ENCODE assay signal across 8 cellular contexts in genomic region chr12:9039397-9039977, GRCh38. TPM values are rescaled to one million over a fixed set of nuclear protein-coding genes. Genes with fewer than 3 reads are reported as not detected.
DNase-seq lines count a peak whose midpoint lies in the region; ATAC-seq and TF ChIP-seq lines count a peak whose summit lies in the region.

No MANE protein-coding gene starts in this region.

- DNase-seq in DND-41 (peak; percentile 16), NCI-H774 (lab: John Stamatoyannopoulos, UW) (peak; percentile 35), cardiac fibroblast (ENCODE audit: low read depth in 2 of 2) (peak; percentile 60 to 63), left colon (no peak), tibial artery (no peak)
- DNase-seq in activated CD4-positive, alpha-beta memory T cell treated with anti-CD3 and anti-CD28 coated beads for 36 hours = no peak

- TF ChIP-seq CTCF in DND-41 (IDR thresholded peaks at IDR 0.05; ENCODE audit: borderline replicate concordance, extremely low read depth, low read length, poor library complexity, severe bottlenecking) (peak; percentile 84), HEK293 (tag by site-specific recombination; IDR thresholded peaks at IDR 0.05) (peak; percentile 45), cardiac fibroblast (IDR thresholded peaks at IDR 0.05; ENCODE audit: low read depth, low read length) (peak; percentile 73), tibial artery (IDR thresholded peaks at IDR 0.05) (peak; percentile 71 to 77)

- ATAC-seq in DND-41 (ENCODE audit: insufficient read depth, low read depth) (peak; percentile 75), left colon (peak; percentile 57), HG02973 (IDR thresholded peaks at IDR 0.05; ENCODE audit: unreplicated experiment) (no peak)

- H3K9me3 ChIP-seq in DND-41 (ENCODE audit: insufficient read depth, low read length, severe bottlenecking) = no peaks in the 10 kb centered on the region
- no peaks in the 10 kb centered on the region for H3K9me3 ChIP-seq in HEK293 (ENCODE audit: control insufficient read depth, insufficient read depth, low read depth, low read length)
- no peaks in the 10 kb centered on the region for H3K9me3 ChIP-seq in tibial artery

- H3K79me2 ChIP-seq in DND-41 (ENCODE audit: insufficient read depth, low read length) = no peaks in the 10 kb centered on the region

- no peak overlapping the region for H2AFZ ChIP-seq in DND-41 (ENCODE audit: low read depth, low read length)

- H3K9me3 Mint-ChIP-seq in activated CD4-positive, alpha-beta memory T cell treated with anti-CD3 and anti-CD28 coated beads for 36 hours = peaks cover 3% of the 10 kb centered on the region

- H3K36me3 ChIP-seq in DND-41 (ENCODE audit: insufficient read depth, low read length) (no peaks in the 10 kb centered on the region), HEK293 (ENCODE audit: control insufficient read depth in 2 of 2, insufficient read depth in 1 of 2, low read length in 2 of 2) (no peaks in the 10 kb centered on the region), tibial artery (no peaks in the 10 kb centered on the region)

- H3K4me1 Mint-ChIP-seq in activated CD4-positive, alpha-beta memory T cell treated with anti-CD3 and anti-CD28 coated beads for 36 hours (ENCODE audit: low read depth) = peaks cover 60% of the 10 kb centered on the region

- POLR2A ChIA-PET in HEK293 (lab: Yijun Ruan, JAX) = interaction anchor here (0.6 kb wide), 1 partner anchor 357 kb away, joined by 6 read pairs; no protein-coding TSS in a partner anchor
- POLR2A ChIA-PET in activated CD4-positive, alpha-beta memory T cell treated with anti-CD3 and anti-CD28 coated beads for 36 hours (lab: Charles Lee) = interaction anchor here (1.7 kb wide), 1 partner anchor 90 kb away, joined by 5 read pairs; the partner anchor contains the start of gene M6PR

- H3K4me3 Mint-ChIP-seq in activated CD4-positive, alpha-beta memory T cell treated with anti-CD3 and anti-CD28 coated beads for 36 hours = no peak overlapping the region

- H3K27ac Mint-ChIP-seq in activated CD4-positive, alpha-beta memory T cell treated with anti-CD3 and anti-CD28 coated beads for 36 hours = no peak overlapping the region

- H3K27me3 ChIP-seq in DND-41 (ENCODE audit: insufficient read depth, low read length, poor library complexity) (no peaks in the 10 kb centered on the region), tibial artery (no peaks in the 10 kb centered on the region)

- no peaks in the 10 kb centered on the region for H3K27me3 Mint-ChIP-seq in activated CD4-positive, alpha-beta memory T cell treated with anti-CD3 and anti-CD28 coated beads for 36 hours

- H3K36me3 Mint-ChIP-seq in activated CD4-positive, alpha-beta memory T cell treated with anti-CD3 and anti-CD28 coated beads for 36 hours = peaks cover 4% of the 10 kb centered on the region

- intact Hi-C loops in left colon (cut with DNase I, micrococcal nuclease) = loop anchor here in 1 of 2 donors (5.0 kb wide), 1 partner anchor 87 kb away; no protein-coding TSS in a partner anchor
- intact Hi-C loops in tibial artery (cut with DNase I; ENCODE audit: low total_unique reads) = loop anchor here (10.0 kb wide), 1 partner anchor 85 kb away; no protein-coding TSS in a partner anchor
- intact Hi-C loops in activated CD4-positive, alpha-beta memory T cell treated with anti-CD3 and anti-CD28 coated beads for 36 hours (cut with micrococcal nuclease) = loop anchor here (1.0 kb wide), 1 partner anchor 88 kb away; no protein-coding TSS in a partner anchor

- no peak overlapping the region for H3K4me3 ChIP-seq in DND-41 (ENCODE audit: low read depth in 1 of 2, low read length in 2 of 2)
- H3K4me3 ChIP-seq in HEK293 (ENCODE audit: low read depth, low read length) = no peak overlapping the region
- no peak overlapping the region for H3K4me3 ChIP-seq in cardiac fibroblast (replicated peaks in 1 of 2; ENCODE audit: low read depth in 2 of 2, low read length in 2 of 2)
- no peak overlapping the region for H3K4me3 ChIP-seq in tibial artery

- no peak overlapping the region for H3K9ac ChIP-seq in DND-41 (ENCODE audit: low read depth, low read length)

- no peaks in the 10 kb centered on the region for H4K20me1 ChIP-seq in DND-41 (ENCODE audit: insufficient read depth, low read length)

- H3K4me1 ChIP-seq in DND-41 (ENCODE audit: insufficient read depth, low read length) = no peaks in the 10 kb centered on the region
- H3K4me1 ChIP-seq in HEK293 (ENCODE audit: control insufficient read depth, insufficient read depth, low read length) = no peaks in the 10 kb centered on the region
- H3K4me1 ChIP-seq in tibial artery = peaks cover 0 to 8% (median 0%) of the 10 kb centered on the region in 4 donors

- H3K27ac ChIP-seq in DND-41 (ENCODE audit: low read length) (no peak overlapping the region), HEK293 (ENCODE audit: extremely low read depth, low read depth, low read length) (no peak overlapping the region), tibial artery (no peak overlapping the region)

- H3K4me2 ChIP-seq in DND-41 (ENCODE audit: insufficient read depth, low read length) = no peak overlapping the region

- CTCF ChIA-PET in HEK293 (lab: Yijun Ruan, JAX) = interaction anchor here (0.6 to 4.0 kb wide), 18 partner anchors 9 to 495 kb away, joined by 3 to 45 read pairs (median 4); partner anchors contain the start of gene M6PR
- CTCF ChIA-PET in activated CD4-positive, alpha-beta memory T cell treated with anti-CD3 and anti-CD28 coated beads for 36 hours (lab: Charles Lee) = interaction anchor here (0.7 to 4.0 kb wide), 24 partner anchors 10 to 495 kb away, joined by 3 to 135 read pairs (median 5); partner anchors contain the start of genes KLRG1, M6PR, PHC1 and RIMKLB

TF ChIP-seq in HEK293, 187 proteins besides CTCF, POLR2A, EP300 and RAD21:
- peak; percentile 77 for TF ChIP-seq ZNF654 (tag by site-specific recombination; IDR thresholded peaks at IDR 0.05; ENCODE audit: low read depth)
- TF ChIP-seq ZNF510 (tag by site-specific recombination; IDR thresholded peaks at IDR 0.05; ENCODE audit: insufficient replicate concordance) = no peak
- 0 out of 2 replicates have a peak, but pooled peaks have one; percentile 32 for TF ChIP-seq ZNF660 (tag by site-specific recombination; IDR thresholded peaks at IDR 0.05)
TF ChIP-seq in HEK293: peak in this region for 2.

RNA-seq across cellular contexts. Expression of gene KLRG1, which starts 50.1 kb away (rescaled TPM):
- total RNA-seq in left colon = 1 to 10 TPM in 1 of 2 donors, under 1 TPM in 1; 0.40 to 1.5 TPM
- 1 to 10 TPM; 4.4 to 5.4 TPM for total RNA-seq in activated CD4-positive, alpha-beta memory T cell treated with anti-CD3 and anti-CD28 coated beads for 36 hours

Comparison
In these comparisons a context has a peak if more than half of its experiments do, and no peak if none do; other contexts are left out.
1. DNase-seq: peak in DND-41 (single experiment), NCI-H774 (single experiment) and cardiac fibroblast (2 of 2); none in left colon (0 of 2), tibial artery (0 of 2) and activated CD4-positive, alpha-beta memory T cell treated with anti-CD3 and anti-CD28 coated beads for 36 hours (single experiment).
2. Peak in every context shown above with its lines, with median percentiles within 50 percentile points of each other: CTCF ChIP-seq.